In the genomic region with DNA sequence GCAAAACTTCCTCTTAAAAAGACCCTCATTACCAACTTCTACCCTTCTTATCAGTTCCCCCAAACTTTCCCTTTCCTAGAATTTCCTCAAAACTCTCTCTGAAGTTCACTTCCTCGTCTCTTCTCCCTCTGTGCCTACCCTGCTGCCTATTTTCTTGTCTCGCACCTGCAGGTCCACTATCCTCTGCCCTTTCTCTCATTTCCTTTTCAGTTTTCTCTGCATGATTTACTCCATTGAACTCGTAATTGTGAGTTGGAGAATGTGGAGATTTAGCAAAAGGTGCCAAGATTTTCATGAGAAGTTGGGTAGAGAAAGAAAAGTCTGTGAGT, we compare ENCODE assay signal across 17 cellular contexts. TPM values are rescaled to one million over a fixed set of nuclear protein-coding genes. Genes with fewer than 3 reads are reported as not detected.
DNase-seq lines count a peak whose midpoint lies in the region; ATAC-seq and TF ChIP-seq lines count a peak whose summit lies in the region.
"Had no signal": no experiment of that assay in that cellular context is flagged by ENCODE, and none has a peak within 500 bp of the region (broad histone marks: within the 10 kb centered on the region; RNA-seq: fewer than 3 reads in every experiment).

No MANE protein-coding gene starts in this region.

- H3K9me2 ChIP-seq in PC-9 (ENCODE audit: insufficient read depth) = no peaks in the 10 kb centered on the region

- H3F3A ChIP-seq in PC-9 (ENCODE audit: insufficient read depth, low read depth) = no peaks in the 10 kb centered on the region

- CTCF ChIA-PET in Calu3 (lab: Charles Lee) = no interaction called here
- CTCF ChIA-PET in PC-9 (lab: Charles Lee) = no interaction called here
- CTCF ChIA-PET in T-cell (lab: Charles Lee) = no interaction called here

- no peaks in the 10 kb centered on the region for H3K79me2 ChIP-seq in PC-9 (ENCODE audit: low read depth)

- 0 out of 2 replicates have a peak, but pooled peaks cover 8% of the 10 kb centered on the region for H3K9me3 ChIP-seq in PC-9 (ENCODE audit: insufficient read depth, low read depth)

- BruUV-seq in Calu3 (replicated peaks; lab: Mats Ljungman, UMichigan) = no TSS peak
- no TSS peak for BruUV-seq in PC-9 (replicated peaks; lab: Mats Ljungman, UMichigan)

- POLR2A ChIA-PET in PC-9 (lab: Charles Lee; ENCODE audit: unreplicated experiment) (no interaction called here), T-cell (lab: Charles Lee) (no interaction called here)

- H3K36me3 ChIP-seq in PC-9 (ENCODE audit: low read depth) = no peaks in the 10 kb centered on the region
- H3K36me3 ChIP-seq: BLaER1 had no signal

- H3K4me3 ChIP-seq in PC-9 = no peak overlapping the region
- H3K4me3 ChIP-seq: BLaER1, GM23338 had no signal

- H3K4me1 ChIP-seq in PC-9 (replicated peaks; ENCODE audit: insufficient read depth) = 0 out of 2 replicates have a peak, but pooled peaks cover 8% of the 10 kb centered on the region

- H3K4me3 Mint-ChIP-seq in Calu3 (ENCODE audit: low read depth, unreplicated experiment) = no peak overlapping the region
- H3K4me3 Mint-ChIP-seq in neural crest cell = no peak overlapping the region
- H3K4me3 Mint-ChIP-seq in T-cell = no peak overlapping the region
- H3K4me3 Mint-ChIP-seq: CD8-positive, alpha-beta memory T cell; GM23338 had no signal

- H3K4me2 ChIP-seq in PC-9 = no peak overlapping the region
- H3K4me2 ChIP-seq: BLaER1, GM23338 had no signal

- no peak overlapping the region for H3K27ac ChIP-seq in PC-9
- H3K27ac ChIP-seq: 22Rv1, BLaER1, HL-60 had no signal

- H3K27ac Mint-ChIP-seq in Calu3 (ENCODE audit: unreplicated experiment) (peak overlapping the region; percentile 71), neural crest cell (ENCODE audit: unreplicated experiment) (peak overlapping the region; percentile 63), T-cell (no peak overlapping the region)
- H3K27ac Mint-ChIP-seq: CD8-positive, alpha-beta memory T cell; GM23338 had no signal

- intact Hi-C loops in Calu3 (cut with micrococcal nuclease; ENCODE audit: unreplicated experiment) (no loop called here), PC-9 (cut with micrococcal nuclease; ENCODE audit: unreplicated experiment) (no loop called here)

- peaks cover 5% of the 10 kb centered on the region for H3K36me3 Mint-ChIP-seq in Calu3 (ENCODE audit: insufficient read depth, unreplicated experiment)
- peaks cover 3% of the 10 kb centered on the region for H3K36me3 Mint-ChIP-seq in neural crest cell (ENCODE audit: low read depth)
- H3K36me3 Mint-ChIP-seq in T-cell = peaks cover 6% of the 10 kb centered on the region

- H3K27me3 Mint-ChIP-seq in Calu3 (ENCODE audit: unreplicated experiment) (no peaks in the 10 kb centered on the region), neural crest cell (ENCODE audit: low read depth) (no peaks in the 10 kb centered on the region), T-cell (peaks cover 3 to 9% of the 10 kb centered on the region in 2 donors)

- H3K4me1 Mint-ChIP-seq in Calu3 (ENCODE audit: low read depth, unreplicated experiment) (peaks cover 17% of the 10 kb centered on the region), neural crest cell (peaks cover 8% of the 10 kb centered on the region), T-cell (no peaks in the 10 kb centered on the region)
- H3K4me1 Mint-ChIP-seq: CD8-positive, alpha-beta memory T cell had no signal

- ATAC-seq in HG02870 (IDR thresholded peaks at IDR 0.05; ENCODE audit: unreplicated experiment) (no peak), T-cell (replicated peaks in 1 of 4) (no peak)
- ATAC-seq: GM23338 had no signal

- no peaks in the 10 kb centered on the region for H4K20me1 ChIP-seq in PC-9 (ENCODE audit: insufficient read depth)
- H4K20me1 ChIP-seq: BLaER1 had no signal

- no peaks in the 10 kb centered on the region for H3K27me3 ChIP-seq in PC-9 (ENCODE audit: insufficient read depth, low read depth)
- H3K27me3 ChIP-seq: BLaER1 had no signal

- 0 out of 2 replicates have a peak overlapping the region, but pooled peaks have one; percentile 55 for H2AFZ ChIP-seq in PC-9
- H2AFZ ChIP-seq: GM23338 had no signal

- DNase-seq in Calu3 (no peak), PC-9 (no peak), astrocyte of the hippocampus (ENCODE audit: low read depth, low spot score) (peak; percentile 54), neural crest cell (ENCODE audit: low read depth, low spot score) (no peak), COR-L47 (lab: John Stamatoyannopoulos, UW) (no peak), T-cell (no peak)
- DNase-seq in activated CD4-positive, CD25-positive, alpha-beta regulatory T cell treated with anti-CD3 and anti-CD28 coated beads, Interleukin-2, amount 50 U/mL, for 72 hours = no peak
- DNase-seq: AML-193; CD8-positive, alpha-beta memory T cell; DMS79; H7 had no signal

- no peak for TF ChIP-seq CTCF in Calu3 (IDR thresholded peaks at IDR 0.05; ENCODE audit: unreplicated experiment)
- no peak for TF ChIP-seq CTCF in PC-9 (conservative IDR thresholded peaks at IDR 0.05)
- TF ChIP-seq CTCF in neural crest cell (conservative IDR thresholded peaks at IDR 0.05) = no peak

- H3K9me3 Mint-ChIP-seq in Calu3 (ENCODE audit: low read depth, unreplicated experiment) (peaks cover 5% of the 10 kb centered on the region), neural crest cell (peaks cover 8% of the 10 kb centered on the region), T-cell (peaks cover 11 to 25% (median 13%) of the 10 kb centered on the region in 3 donors)

RNA-seq across cellular contexts. Expression of a gene that starts 21.7 kb away (rescaled TPM):
- total RNA-seq in Calu3 (2022) (35.7 and 39.1 TPM in 2 replicates), PC-9 (2021) (3.6 and 5.0 TPM in 2 replicates), neural crest cell (0.43 and 0.47 TPM in 2 replicates), T-cell (not detected)
- total RNA-seq: A673; CD8-positive, alpha-beta memory T cell; GM23338; H7 had no signal

Comparison
In these comparisons a context has a peak if more than half of its experiments do, and no peak if none do; other contexts are left out.
1. H3K27ac Mint-ChIP-seq: peak in Calu3 (single experiment) and neural crest cell (single experiment); none in T-cell (0 of 2).